Comparison of ENCODE assay signal across 9 cellular contexts in the genomic region with DNA sequence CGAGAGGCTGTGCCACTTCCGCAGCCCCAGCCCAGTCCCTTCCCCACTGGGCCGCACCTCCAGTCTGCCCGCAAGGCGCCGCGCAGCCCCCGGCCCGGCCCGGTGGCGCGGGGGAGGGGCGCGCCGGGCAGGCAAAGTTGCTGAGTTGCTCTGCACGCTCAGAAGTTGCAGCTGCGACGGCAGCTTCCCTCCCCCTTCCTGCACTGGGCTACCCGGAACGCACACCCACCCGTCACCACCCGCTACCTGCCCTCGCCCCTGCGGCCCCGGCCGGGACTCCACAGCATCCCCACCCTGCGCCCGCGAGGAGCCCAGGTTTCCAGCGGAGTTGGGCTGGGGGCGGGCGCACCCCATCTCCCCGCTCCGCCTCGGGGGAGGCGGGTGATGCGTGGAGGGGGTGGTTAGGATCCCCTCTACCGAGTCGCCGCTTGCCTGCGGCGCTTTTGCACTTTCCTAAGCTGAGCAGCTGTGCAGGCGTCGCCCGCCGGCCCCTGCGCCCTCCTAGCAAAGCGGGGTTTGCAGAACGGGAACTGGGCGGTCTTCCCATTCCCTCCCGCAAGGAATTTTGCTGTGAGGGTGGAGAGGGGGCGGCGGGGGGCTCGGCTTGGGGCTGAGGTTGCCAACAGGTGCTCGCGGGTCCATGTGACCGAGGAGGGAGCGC. TPM values are rescaled to one million over a fixed set of nuclear protein-coding genes. Genes with fewer than 3 reads are reported as not detected.
DNase-seq lines count a peak whose midpoint lies in the region; ATAC-seq, FAIRE-seq and TF ChIP-seq lines count a peak whose summit lies in the region.
"Had no signal": no experiment of that assay in that cellular context is flagged by ENCODE, and none has a peak within 500 bp of the region (broad histone marks: within the 10 kb centered on the region; RNA-seq: fewer than 3 reads in every experiment).

No MANE protein-coding gene starts in this region.

- DNase-seq in EL (peak; percentile 41), NCI-H774 (lab: John Stamatoyannopoulos, UW) (peak; percentile 55), glutamatergic neuron (peak; percentile 52), pancreas (peak; percentile 71 to 88 (median 77))
- peak; percentile 53 for DNase-seq in activated effector memory CD4-positive, alpha-beta T cell treated with Interleukin-2 at 50 U/mL for 16 hours

- H3K27me3 ChIP-seq in pancreas: no peaks in the 10 kb centered on the region

- intact Hi-C loops in pancreas (cut with DNase I): no loop called here

- H3K4me3 ChIP-seq in pancreas: peak overlapping the region; percentile 58 to 64 (median 60)

- peaks cover 5% of the 10 kb centered on the region for H3K27me3 Mint-ChIP-seq in glutamatergic neuron (ENCODE audit: unreplicated experiment)

- no peaks in the 10 kb centered on the region for H3K9me3 ChIP-seq in pancreas

- no peaks in the 10 kb centered on the region for H3K36me3 Mint-ChIP-seq in glutamatergic neuron (ENCODE audit: unreplicated experiment)

- H3K4me1 Mint-ChIP-seq in glutamatergic neuron (ENCODE audit: low read depth, unreplicated experiment): peaks cover 9% of the 10 kb centered on the region

- no peak overlapping the region for H3K27ac Mint-ChIP-seq in glutamatergic neuron (ENCODE audit: unreplicated experiment)

- TF ChIP-seq CTCF in glutamatergic neuron (IDR thresholded peaks at IDR 0.05; ENCODE audit: partially characterized antibody, unreplicated experiment) (no peak), pancreas (IDR thresholded peaks at IDR 0.05) (no peak)

- FAIRE-seq in pancreas (lab: Jason Lieb, UNC): no peak
- FAIRE-seq: TTC549 had no signal

- peak; percentile 60 for ATAC-seq in HG02642 (IDR thresholded peaks at IDR 0.05; ENCODE audit: poor library complexity, unreplicated experiment)
- ATAC-seq in pancreas: peak; percentile 78 to 85 (median 84)
- no peak for ATAC-seq in HG03039 (IDR thresholded peaks at IDR 0.05; ENCODE audit: unreplicated experiment)
- ATAC-seq in HG02870 (IDR thresholded peaks at IDR 0.05; ENCODE audit: unreplicated experiment): no peak

- H3K27ac ChIP-seq in pancreas: peak overlapping the region; percentile 86 to 94 (median 90)

- WGBS in pancreas, 2 donors: 1% methylated on average over 41 to 58 of the region's 58 CpGs

- no peaks in the 10 kb centered on the region for H3K9me3 Mint-ChIP-seq in glutamatergic neuron (ENCODE audit: unreplicated experiment)

- peak overlapping the region; percentile 38 for H3K4me3 Mint-ChIP-seq in glutamatergic neuron (ENCODE audit: unreplicated experiment)

- no peaks in the 10 kb centered on the region for H3K36me3 ChIP-seq in pancreas

- H3K4me1 ChIP-seq in pancreas: peaks cover 7 to 13% (median 8%) of the 10 kb centered on the region in 3 donors

RNA-seq across cellular contexts. Expression of gene RREB1, which starts 55.9 kb away (rescaled TPM):
- 3.4 TPM for total RNA-seq in glutamatergic neuron (ENCODE audit: unreplicated experiment)
- total RNA-seq in pancreas: 10 to 100 TPM; 22.7 to 45.3 (median 30.5) TPM
- 10 to 100 TPM in 1 of 2 donors, 1 to 10 TPM in 1; 8.9 to 12.4 TPM for polyA plus RNA-seq in pancreas

Comparison
In these comparisons a context has a peak if more than half of its experiments do, and no peak if none do; other contexts are left out.
1. ATAC-seq: peak in HG02642 (single experiment) and pancreas (4 of 4); none in HG03039 (single experiment) and HG02870 (single experiment).
2. Peak in every context shown above with its lines, with median percentiles within 50 percentile points of each other: DNase-seq.